Comparison of ENCODE assay signal across 17 cellular contexts in genomic region chr12:27504506-27504905, GRCh38. TPM values are rescaled to one million over a fixed set of nuclear protein-coding genes. Genes with fewer than 3 reads are reported as not detected.
DNase-seq lines count a peak whose midpoint lies in the region; ATAC-seq and FAIRE-seq lines count a peak whose summit lies in the region.
"Had no signal": no experiment of that assay in that cellular context is flagged by ENCODE, and none has a peak within 500 bp of the region (broad histone marks: within the 10 kb centered on the region; RNA-seq: fewer than 3 reads in every experiment).

No MANE protein-coding gene starts in this region.

- peaks cover 8% of the 10 kb centered on the region for H3K36me3 Mint-ChIP-seq in activated CD8-positive, alpha-beta memory T cell treated with anti-CD3 and anti-CD28 coated beads, Interleukin-2, amount 10 ng/mL, durations not matched to agents 7 days and 5 days

- no peak for FAIRE-seq in frontal cortex (lab: Jason Lieb, UNC)
- FAIRE-seq: colon had no signal

- no peak overlapping the region for H3K4me3 Mint-ChIP-seq in activated CD8-positive, alpha-beta memory T cell treated with anti-CD3 and anti-CD28 coated beads, Interleukin-2, amount 10 ng/mL, durations not matched to agents 7 days and 5 days
- H3K4me3 Mint-ChIP-seq: H9 had no signal

- intact Hi-C loops in left ventricle myocardium superior (cut with micrococcal nuclease) = no loop called here
- intact Hi-C loops in head of caudate nucleus (cut with DNase I) = no loop called here

- H3K27me3 Mint-ChIP-seq in activated CD8-positive, alpha-beta memory T cell treated with anti-CD3 and anti-CD28 coated beads, Interleukin-2, amount 10 ng/mL, durations not matched to agents 7 days and 5 days = peaks cover 64% of the 10 kb centered on the region

- in situ Hi-C loops in ACHN (cut with HindIII; ENCODE audit: low pct_ligation_motif_present, low pct_unique_long_range_greater_than_20kb, low sequenced_read_pairs) = loop anchor here (25.0 kb wide), 1 partner anchor 133 kb away; no protein-coding TSS in a partner anchor

- H3K27ac Mint-ChIP-seq in activated CD8-positive, alpha-beta memory T cell treated with anti-CD3 and anti-CD28 coated beads, Interleukin-2, amount 10 ng/mL, durations not matched to agents 7 days and 5 days = no peak overlapping the region
- H3K27ac Mint-ChIP-seq: H9 had no signal

- H3K4me1 Mint-ChIP-seq in activated CD8-positive, alpha-beta memory T cell treated with anti-CD3 and anti-CD28 coated beads, Interleukin-2, amount 10 ng/mL, durations not matched to agents 7 days and 5 days = peaks cover 11% of the 10 kb centered on the region

- ATAC-seq in left ventricle myocardium superior (peak; percentile 48), GM19395 (IDR thresholded peaks at IDR 0.05; ENCODE audit: unreplicated experiment) (no peak)
- no peak for ATAC-seq in activated CD8-positive, alpha-beta memory T cell treated with anti-CD3 and anti-CD28 coated beads, Interleukin-2, amount 10 ng/mL, durations not matched to agents 7 days and 5 days
- ATAC-seq: gastrocnemius medialis, lower lobe of right lung had no signal

- DNase-seq in ACHN (peak; percentile 72), HCEC 1CT (peak; percentile 57), astrocyte of the hippocampus (ENCODE audit: low read depth, low spot score) (peak; percentile 26), left ventricle myocardium superior (no peak), frontal cortex (ENCODE audit: low spot score in 2 of 2) (no peak), head of caudate nucleus (no peak)
- no peak for DNase-seq in activated CD8-positive, alpha-beta memory T cell treated with anti-CD3 and anti-CD28 coated beads, Interleukin-2, amount 10 ng/mL, durations not matched to agents 7 days and 5 days
- DNase-seq: amygdala, gastrocnemius medialis, H9, lower lobe of right lung, NCI-H1436, NCI-H2171 treated with DMSO at 0.1 percent for 48 hours, ovary had no signal

- CTCF ChIA-PET in activated CD8-positive, alpha-beta memory T cell treated with anti-CD3 and anti-CD28 coated beads, Interleukin-2, amount 10 ng/mL, durations not matched to agents 7 days and 5 days (lab: Charles Lee) = no interaction called here

- H3K9me3 Mint-ChIP-seq in activated CD8-positive, alpha-beta memory T cell treated with anti-CD3 and anti-CD28 coated beads, Interleukin-2, amount 10 ng/mL, durations not matched to agents 7 days and 5 days (ENCODE audit: low read depth) = peaks cover 4% of the 10 kb centered on the region
- H3K9me3 Mint-ChIP-seq: H9 had no signal

RNA-seq across cellular contexts. Expression of gene PPFIBP1, which starts 19.5 kb away (rescaled TPM):
- total RNA-seq in left ventricle myocardium superior = 332 TPM
- 69.3 TPM for total RNA-seq in frontal cortex
- total RNA-seq in activated CD8-positive, alpha-beta memory T cell treated with anti-CD3 and anti-CD28 coated beads, Interleukin-2, amount 10 ng/mL, durations not matched to agents 7 days and 5 days = 10 to 100 TPM in 1 of 2 experiments, 1 to 10 TPM in 1; 5.4 to 23.2 TPM

RNA-seq across cellular contexts. Expression of gene SMCO2, which starts 58.0 kb away (rescaled TPM):
- not detected for total RNA-seq in left ventricle myocardium superior
- total RNA-seq in frontal cortex = not detected
- total RNA-seq in activated CD8-positive, alpha-beta memory T cell treated with anti-CD3 and anti-CD28 coated beads, Interleukin-2, amount 10 ng/mL, durations not matched to agents 7 days and 5 days = under 1 TPM; 0.89 to 0.91 TPM
- total RNA-seq: gastrocnemius medialis, ovary, ureter had no signal

Comparison
In these comparisons a context has a peak if more than half of its experiments do, and no peak if none do; other contexts are left out.
1. DNase-seq: peak in ACHN (single experiment), HCEC 1CT (single experiment) and astrocyte of the hippocampus (single experiment); none in left ventricle myocardium superior (single experiment), frontal cortex (0 of 2), head of caudate nucleus (0 of 42) and activated CD8-positive, alpha-beta memory T cell treated with anti-CD3 and anti-CD28 coated beads, Interleukin-2, amount 10 ng/mL, durations not matched to agents 7 days and 5 days (single experiment).